Comparison of ENCODE assay signal across 11 cellular contexts in the genomic region with DNA sequence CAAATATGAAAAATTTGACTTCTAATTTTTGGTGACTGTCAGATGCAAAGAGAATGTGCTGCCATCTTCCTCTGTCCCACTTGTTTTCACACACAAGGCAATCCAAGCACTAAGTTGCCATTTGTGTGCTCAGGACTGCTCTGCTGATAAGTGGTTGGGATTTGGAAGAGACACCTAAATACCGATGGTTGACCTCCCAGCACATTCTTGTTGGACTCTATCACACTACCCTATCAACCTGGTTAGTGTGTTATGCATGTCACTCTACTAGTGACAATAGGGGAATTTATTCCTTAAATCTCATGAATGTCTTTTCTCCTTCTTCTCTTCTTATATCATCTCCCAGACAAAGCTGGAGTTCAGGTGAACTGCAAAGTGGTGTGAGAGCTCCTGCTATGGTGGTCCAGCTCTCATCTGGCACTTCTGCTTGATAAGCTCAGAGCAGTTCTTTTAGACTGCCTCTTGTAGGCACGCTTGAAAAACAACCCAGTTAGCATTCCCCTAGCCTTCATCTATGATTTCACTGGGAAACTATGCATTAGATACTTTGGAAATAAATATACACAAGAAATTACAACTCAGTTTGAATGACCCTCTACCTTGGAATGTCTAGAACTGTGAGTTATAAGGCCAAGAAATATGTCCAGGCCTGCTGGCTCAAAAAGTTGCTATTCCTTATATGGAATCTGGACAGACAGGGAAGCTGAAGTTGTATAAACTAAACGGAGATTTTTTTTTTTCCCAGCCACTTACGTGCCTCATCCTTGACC.
DNase-seq lines count a peak whose midpoint lies in the region.
"Had no signal": no experiment of that assay in that cellular context is flagged by ENCODE, and none has a peak within 500 bp of the region (broad histone marks: within the 10 kb centered on the region; RNA-seq: fewer than 3 reads in every experiment).

No MANE protein-coding gene starts in this region.

- no peaks in the 10 kb centered on the region for H3K36me3 ChIP-seq in skeletal muscle satellite cell (ENCODE audit: insufficient read depth, low read length)
- H3K36me3 ChIP-seq: HAP-1, right atrium auricular region had no signal

- no peaks in the 10 kb centered on the region for H3K27me3 ChIP-seq in skeletal muscle satellite cell (ENCODE audit: control insufficient read depth, insufficient read depth, low read length)
- H3K27me3 ChIP-seq: right atrium auricular region had no signal

- H3K4me1 ChIP-seq in skeletal muscle satellite cell (ENCODE audit: control insufficient read depth, insufficient read depth, low read length) = peaks cover 22% of the 10 kb centered on the region
- H3K4me1 ChIP-seq: HAP-1, right atrium auricular region had no signal

- DNase-seq in GM04504 (ENCODE audit: low read depth) (peak; percentile 93), amniotic epithelial cell (ENCODE audit: low read depth) (peak; percentile 99), hepatic stellate cell (ENCODE audit: low spot score) (peak; percentile 63), C1 segment of cervical spinal cord (lab: John Stamatoyannopoulos, UW) (no peak), HuH-7 (ENCODE audit: low spot score) (no peak), NCI-H510A treated with DMSO at 0.1 percent for 48 hours (lab: John Stamatoyannopoulos, UW) (no peak)
- DNase-seq in activated CD4-positive, alpha-beta T cell treated with anti-CD3 and anti-CD28 coated beads, Interleukin-2, amount 50 U/mL, for 1 hour = no peak
- DNase-seq: DMS79 had no signal

- H3K9ac ChIP-seq in skeletal muscle satellite cell (ENCODE audit: low read depth, low read length) = peak overlapping the region; percentile 61

- H3K4me2 ChIP-seq in skeletal muscle satellite cell (ENCODE audit: low read length) = peak overlapping the region; percentile 50

- no peaks in the 10 kb centered on the region for H3K9me3 ChIP-seq in skeletal muscle satellite cell (replicated peaks; ENCODE audit: low read length)
- H3K9me3 ChIP-seq: HAP-1, right atrium auricular region had no signal

- peak overlapping the region; percentile 15 for H3K4me3 ChIP-seq in skeletal muscle satellite cell (ENCODE audit: low read length)
- H3K4me3 ChIP-seq: HAP-1, right atrium auricular region had no signal

Comparison
In these comparisons a context has a peak if more than half of its experiments do, and no peak if none do; other contexts are left out.
1. DNase-seq: peak in GM04504 (single experiment), amniotic epithelial cell (single experiment) and hepatic stellate cell (single experiment); none in C1 segment of cervical spinal cord (0 of 14), HuH-7 (single experiment), NCI-H510A treated with DMSO at 0.1 percent for 48 hours (single experiment) and activated CD4-positive, alpha-beta T cell treated with anti-CD3 and anti-CD28 coated beads, Interleukin-2, amount 50 U/mL, for 1 hour (single experiment).